In the genomic region with DNA sequence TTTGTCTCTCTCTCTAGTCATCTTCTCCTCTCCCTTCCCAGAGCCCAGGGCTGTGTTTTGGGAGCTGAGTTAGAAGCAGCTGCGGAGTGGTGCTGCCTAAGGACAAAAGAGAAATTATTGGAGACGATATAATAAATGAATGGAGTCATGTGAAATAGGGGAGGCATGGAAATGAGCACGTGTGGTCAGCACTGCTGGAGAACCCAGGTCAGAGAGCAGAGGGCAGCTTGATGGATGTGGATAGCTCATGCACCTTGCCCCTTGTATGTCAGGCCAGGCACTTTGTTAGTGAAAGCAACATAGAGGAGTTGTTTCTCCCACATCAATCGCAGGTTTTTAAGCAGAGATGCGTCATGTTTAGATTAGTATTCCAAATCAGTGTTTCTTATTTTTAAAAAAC, we compare ENCODE assay signal across 33 cellular contexts. TPM values are rescaled to one million over a fixed set of nuclear protein-coding genes. Genes with fewer than 3 reads are reported as not detected.
"Had no signal": no experiment of that assay in that cellular context is flagged by ENCODE, and none has a peak within 500 bp of the region (broad histone marks: within the 10 kb centered on the region; RNA-seq: fewer than 3 reads in every experiment).

No MANE protein-coding gene starts in this region.

- H3K9me3 Mint-ChIP-seq: natural killer cell treated with Interleukin-12 subunit alpha and Interleukin-12 subunit beta and Interleukin-15 and Interleukin-18, amount 100 ng/mL, for 72 hours; nephron progenitor cell; neural crest cell; stimulated activated memory B cell treated with anti-CD40 and anti-IgM and Interleukin-4, amounts not matched to agents 10 μg/mL and 1 μg/mL and 100 μg/mL, for 72 hours; stimulated activated naive CD8-positive, alpha-beta T cell treated with anti-CD3 and anti-CD28 coated beads, Interleukin-15, amount 100 ng/mL, for 72 hours had no signal

- H3K4me2 ChIP-seq: smooth muscle cell had no signal

- FAIRE-seq: pancreas, urothelium cell line had no signal

- H3K9me3 ChIP-seq: neutrophil, pancreas, psoas muscle, spleen, thoracic aorta, thyroid gland, tibial nerve, upper lobe of left lung, vagina had no signal

- H3K27me3 Mint-ChIP-seq: stimulated activated memory B cell treated with anti-CD40 and anti-IgM and Interleukin-4, amounts not matched to agents 10 μg/mL and 1 μg/mL and 100 μg/mL, for 72 hours; stimulated activated naive CD8-positive, alpha-beta T cell treated with anti-CD3 and anti-CD28 coated beads, Interleukin-15, amount 100 ng/mL, for 72 hours had no signal

- H3K27ac ChIP-seq: neutrophil, pancreas, psoas muscle, skin epidermis, spleen, thoracic aorta, thyroid gland, tibial nerve, upper lobe of left lung, vagina had no signal

- H3K4me3 ChIP-seq: pancreas, psoas muscle, skin epidermis, smooth muscle cell, spleen, thoracic aorta, thyroid gland, tibial nerve, upper lobe of left lung, vagina had no signal

- ATAC-seq: naive thymus-derived CD8-positive, alpha-beta T cell; natural killer cell treated with Interleukin-12 subunit alpha and Interleukin-12 subunit beta and Interleukin-15 and Interleukin-18, amount 100 ng/mL, for 72 hours; pancreas; psoas muscle; right cardiac atrium; sciatic nerve; stimulated activated memory B cell treated with anti-CD40 and anti-IgM and Interleukin-4, amounts not matched to agents 10 μg/mL and 1 μg/mL and 100 μg/mL, for 72 hours; stimulated activated naive CD8-positive, alpha-beta T cell treated with anti-CD3 and anti-CD28 coated beads, Interleukin-15, amount 100 ng/mL, for 72 hours; stimulated activated naive CD8-positive, alpha-beta T cell treated with anti-CD3 and anti-CD28 coated beads, Interleukin-15, Interleukin-2, amounts not matched to agents 100 U/mL and 50 U/mL, for 24 hours had no signal

- H3K36me3 ChIP-seq: neutrophil, pancreas, spleen, thoracic aorta, thyroid gland, tibial nerve, upper lobe of left lung, vagina had no signal

- H3K4me1 Mint-ChIP-seq: naive thymus-derived CD8-positive, alpha-beta T cell; stimulated activated memory B cell treated with anti-CD40 and anti-IgM and Interleukin-4, amounts not matched to agents 10 μg/mL and 1 μg/mL and 100 μg/mL, for 72 hours; stimulated activated naive CD8-positive, alpha-beta T cell treated with anti-CD3 and anti-CD28 coated beads, Interleukin-15, amount 100 ng/mL, for 72 hours had no signal

- DNase-seq: naive thymus-derived CD8-positive, alpha-beta T cell; nephron progenitor cell; nucleus accumbens; pancreas; psoas muscle; right cardiac atrium; spleen; stimulated activated CD4-positive, alpha-beta T cell treated with anti-CD3 and anti-CD28 coated beads, Interleukin-12 subunit alpha, Interleukin-12 subunit beta, amount 100 ng/mL, for 4 hours; stimulated activated CD4-positive, alpha-beta T cell treated with anti-CD3 and anti-CD28 coated beads, Interleukin-1b, Interleukin-23, amount 100 ng/mL, for 48 hours; stimulated activated CD4-positive, alpha-beta T cell treated with anti-CD3 and anti-CD28 coated beads, Interleukin-4, amount 100 ng/mL, for 1 hour; stimulated activated CD4-positive, alpha-beta T cell treated with anti-CD3 and anti-CD28 coated beads, Interleukin-4, amount 100 ng/mL, for 4 hours; stimulated activated CD8-positive, alpha-beta memory T cell treated with anti-CD3 and anti-CD28 coated beads, Interleukin-4, amount 100 ng/mL, for 48 hours; stimulated activated naive CD4-positive, alpha-beta T cell; stimulated activated naive CD8-positive, alpha-beta T cell treated with anti-CD3 and anti-CD28 coated beads, Interleukin-15, amount 100 ng/mL, for 72 hours; stimulated activated naive CD8-positive, alpha-beta T cell treated with anti-CD3 and anti-CD28 coated beads, Interleukin-15, Interleukin-2, amounts not matched to agents 100 U/mL and 50 U/mL, for 24 hours; substantia nigra; thyroid gland; trophoblast cell; upper lobe of left lung had no signal

- H3K27me3 ChIP-seq: neutrophil, pancreas, spleen, thyroid gland, tibial nerve, upper lobe of left lung, vagina had no signal

- H3K36me3 Mint-ChIP-seq: naive thymus-derived CD8-positive, alpha-beta T cell; natural killer cell treated with Interleukin-12 subunit alpha and Interleukin-12 subunit beta and Interleukin-15 and Interleukin-18, amount 100 ng/mL, for 72 hours; stimulated activated memory B cell treated with anti-CD40 and anti-IgM and Interleukin-4, amounts not matched to agents 10 μg/mL and 1 μg/mL and 100 μg/mL, for 72 hours had no signal

- H3K27ac Mint-ChIP-seq: naive thymus-derived CD8-positive, alpha-beta T cell; natural killer cell treated with Interleukin-12 subunit alpha and Interleukin-12 subunit beta and Interleukin-15 and Interleukin-18, amount 100 ng/mL, for 72 hours; nephron progenitor cell; stimulated activated memory B cell treated with anti-CD40 and anti-IgM and Interleukin-4, amounts not matched to agents 10 μg/mL and 1 μg/mL and 100 μg/mL, for 72 hours; stimulated activated naive CD8-positive, alpha-beta T cell treated with anti-CD3 and anti-CD28 coated beads, Interleukin-15, amount 100 ng/mL, for 72 hours had no signal

- H3K4me1 ChIP-seq: spleen, thyroid gland, tibial nerve, upper lobe of left lung, vagina had no signal

- H3K4me3 Mint-ChIP-seq: naive thymus-derived CD8-positive, alpha-beta T cell; natural killer cell treated with Interleukin-12 subunit alpha and Interleukin-12 subunit beta and Interleukin-15 and Interleukin-18, amount 100 ng/mL, for 72 hours; nephron progenitor cell; neural crest cell; stimulated activated memory B cell treated with anti-CD40 and anti-IgM and Interleukin-4, amounts not matched to agents 10 μg/mL and 1 μg/mL and 100 μg/mL, for 72 hours; stimulated activated naive CD8-positive, alpha-beta T cell treated with anti-CD3 and anti-CD28 coated beads, Interleukin-15, amount 100 ng/mL, for 72 hours had no signal

RNA-seq across cellular contexts. Expression of gene TTR, which starts 15.7 kb away (rescaled TPM):
- total RNA-seq: naive thymus-derived CD8-positive, alpha-beta T cell; natural killer cell treated with Interleukin-12 subunit alpha and Interleukin-12 subunit beta and Interleukin-15 and Interleukin-18, amount 100 ng/mL, for 72 hours; neural crest cell; omental fat pad; posterior vena cava; psoas muscle; renal cortical epithelial cell; sciatic nerve; smooth muscle cell; spleen; thoracic aorta; thyroid gland; tibial nerve; vagina had no signal
- polyA plus RNA-seq: naive thymus-derived CD8-positive, alpha-beta T cell had no signal
